Comparison of ENCODE assay signal across 1 cellular context in the genomic region with DNA sequence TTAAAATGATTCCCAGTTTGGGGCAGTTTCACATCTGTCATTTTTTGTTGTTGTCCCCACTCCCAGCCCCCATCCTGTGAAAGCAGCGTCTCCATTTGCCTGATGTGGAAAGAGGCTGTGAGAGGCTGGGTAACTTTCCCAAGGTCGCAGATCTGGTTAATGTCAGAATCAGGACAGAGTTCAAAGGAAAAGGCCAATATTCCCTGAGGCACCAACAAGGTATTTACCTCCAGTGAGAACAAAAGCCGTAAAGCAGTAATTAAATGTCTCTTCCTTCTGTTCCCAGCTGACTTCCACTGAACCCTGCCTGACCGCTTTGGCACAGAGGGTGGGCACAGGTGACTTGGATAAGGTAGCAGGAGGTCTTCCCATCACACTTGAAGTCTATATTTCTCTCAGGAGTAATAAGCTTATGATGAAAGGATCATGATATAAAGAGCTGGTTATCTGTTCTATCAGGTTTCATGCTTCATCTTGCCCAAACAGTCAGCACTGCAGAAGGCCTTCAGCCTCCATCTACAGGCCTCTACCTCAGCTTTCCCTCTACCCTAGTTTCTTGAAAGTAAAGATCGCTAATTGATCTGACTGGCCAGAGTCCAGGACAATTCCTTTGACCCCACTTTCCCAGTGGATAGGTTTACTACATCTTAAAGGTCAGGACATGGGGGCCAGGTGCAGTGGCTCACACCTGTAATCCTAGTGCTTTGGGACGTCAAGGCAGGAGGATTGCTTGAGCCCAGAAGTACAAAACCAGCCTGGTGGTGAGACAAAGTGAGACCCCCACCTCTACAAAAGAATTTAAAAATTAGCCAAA.
TF ChIP-seq lines count a peak whose summit lies in the region.

No MANE protein-coding gene starts in this region.

TF ChIP-seq in endothelial cell of umbilical vein, 7 proteins besides CTCF, POLR2A, EP300 and RAD21:
- no peak for TF ChIP-seq EZH2 (IDR thresholded peaks at IDR 0.05; ENCODE audit: borderline replicate concordance, low read depth, low read length, severe bottlenecking)
- TF ChIP-seq POLR2AphosphoS5 (IDR thresholded peaks at IDR 0.05; ENCODE audit: insufficient read depth, low read depth, low read length): no peak
- TF ChIP-seq, protein P1, sequence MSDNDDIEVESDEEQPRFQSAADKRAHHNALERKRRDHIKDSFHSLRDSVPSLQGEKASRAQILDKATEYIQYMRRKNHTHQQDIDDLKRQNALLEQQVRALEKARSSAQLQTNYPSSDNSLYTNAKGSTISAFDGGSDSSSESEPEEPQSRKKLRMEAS (IDR thresholded peaks at IDR 0.05; ENCODE audit: insufficient read depth, insufficient read length): no peak
- TF ChIP-seq GATA2 (IDR thresholded peaks at IDR 0.05; ENCODE audit: insufficient read depth, insufficient read length, low read depth, low read length): no peak
- no peak for TF ChIP-seq FOS (IDR thresholded peaks at IDR 0.05; ENCODE audit: borderline replicate concordance, insufficient read depth, low read length)
- TF ChIP-seq JUN (IDR thresholded peaks at IDR 0.05; ENCODE audit: borderline replicate concordance, insufficient read depth, insufficient read length, low read depth): no peak
- TF ChIP-seq MYC (IDR thresholded peaks at IDR 0.05; ENCODE audit: low read depth, low read length): no peak
